22 cellular contexts compared by ENCODE assay signal in the genomic region with DNA sequence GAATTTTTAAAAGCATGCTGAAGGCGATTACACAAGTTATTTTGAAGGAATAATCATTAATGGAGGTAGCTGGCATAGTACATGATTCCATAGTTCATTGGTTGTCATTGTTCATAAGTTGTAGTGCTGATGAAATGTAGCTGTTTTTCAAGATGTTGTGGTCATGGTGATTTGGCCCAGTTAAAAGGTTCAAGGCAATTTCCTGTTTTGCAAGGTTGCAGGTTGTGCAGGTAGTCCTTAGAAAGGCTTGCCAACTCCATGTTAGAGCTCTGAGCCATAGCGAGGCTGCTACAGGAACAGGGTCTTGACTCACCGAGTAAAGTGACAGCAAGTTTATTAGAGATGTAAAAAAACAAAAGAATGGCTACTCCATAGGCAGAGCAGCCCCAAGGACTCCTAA.
DNase-seq lines count a peak whose midpoint lies in the region; ATAC-seq and TF ChIP-seq lines count a peak whose summit lies in the region.
"Had no signal": no experiment of that assay in that cellular context is flagged by ENCODE, and none has a peak within 500 bp of the region (broad histone marks: within the 10 kb centered on the region; RNA-seq: fewer than 3 reads in every experiment).

No MANE protein-coding gene starts in this region.

- TF ChIP-seq POLR2A in breast epithelium (IDR thresholded peaks at IDR 0.05), result no peak

- no peaks in the 10 kb centered on the region for H3K36me3 ChIP-seq in breast epithelium
- H3K36me3 ChIP-seq: BLaER1 had no signal

- POLR2A ChIA-PET in MCF 10A (lab: Yijun Ruan, JAX), result no interaction called here

- no peaks in the 10 kb centered on the region for H3K27me3 Mint-ChIP-seq in MCF 10A (ENCODE audit: insufficient read depth, unreplicated experiment)
- H3K27me3 Mint-ChIP-seq in chondrocyte (ENCODE audit: low read depth), result peaks cover 5% of the 10 kb centered on the region
- H3K27me3 Mint-ChIP-seq in effector memory CD8-positive, alpha-beta T cell, result no peaks in the 10 kb centered on the region
- H3K27me3 Mint-ChIP-seq in nephron progenitor cell (ENCODE audit: low read depth, poor library complexity), result peaks cover 9% of the 10 kb centered on the region
- H3K27me3 Mint-ChIP-seq: B cell; CD4-positive, CD25-positive, alpha-beta regulatory T cell had no signal

- peak; percentile 9 for DNase-seq in MCF 10A (ENCODE audit: unreplicated experiment)
- no peak for DNase-seq in breast epithelium (ENCODE audit: low spot score in 2 of 2)
- DNase-seq in epithelial cell of esophagus (ENCODE audit: low read depth), result peak; percentile 43
- DNase-seq in chondrocyte (ENCODE audit: low spot score), result no peak
- no peak for DNase-seq in COLO829 (ENCODE audit: low spot score)
- no peak for DNase-seq in effector memory CD8-positive, alpha-beta T cell
- no peak for DNase-seq in nephron progenitor cell
- DNase-seq: CD4-positive, CD25-positive, alpha-beta regulatory T cell; CD8-positive, alpha-beta T cell; DMS 273 treated with DMSO at 0.1 percent for 48 hours; DMS79; EL; GDM1; GM23248; H9 had no signal

- H3K27ac Mint-ChIP-seq in MCF 10A (ENCODE audit: low read depth, unreplicated experiment) (no peak overlapping the region), chondrocyte (ENCODE audit: unreplicated experiment) (no peak overlapping the region), nephron progenitor cell (no peak overlapping the region)
- H3K27ac Mint-ChIP-seq in effector memory CD8-positive, alpha-beta T cell, result no peak overlapping the region
- H3K27ac Mint-ChIP-seq: B cell; CD4-positive, CD25-positive, alpha-beta regulatory T cell; CD8-positive, alpha-beta T cell; H9 had no signal

- H3K4me3 Mint-ChIP-seq in MCF 10A (ENCODE audit: unreplicated experiment) (no peak overlapping the region), chondrocyte (ENCODE audit: unreplicated experiment) (no peak overlapping the region), nephron progenitor cell (no peak overlapping the region)
- H3K4me3 Mint-ChIP-seq in effector memory CD8-positive, alpha-beta T cell, result no peak overlapping the region
- H3K4me3 Mint-ChIP-seq: B cell; CD4-positive, CD25-positive, alpha-beta regulatory T cell; CD8-positive, alpha-beta T cell; H9 had no signal

- ATAC-seq in esophagus mucosa, result peak; percentile 28
- no peak for ATAC-seq in effector memory CD8-positive, alpha-beta T cell (replicated peaks)
- ATAC-seq: CD8-positive, alpha-beta T cell; GM12878; HCT116 had no signal

- no peaks in the 10 kb centered on the region for H3K9me3 Mint-ChIP-seq in MCF 10A (ENCODE audit: unreplicated experiment)
- H3K9me3 Mint-ChIP-seq in chondrocyte (ENCODE audit: low read depth), result no peaks in the 10 kb centered on the region
- no peaks in the 10 kb centered on the region for H3K9me3 Mint-ChIP-seq in effector memory CD8-positive, alpha-beta T cell
- H3K9me3 Mint-ChIP-seq in nephron progenitor cell, result no peaks in the 10 kb centered on the region

- CTCF ChIA-PET in MCF 10A (lab: Yijun Ruan, JAX), result interaction anchor here (0.7 kb wide), 2 partner anchors 30 to 41 kb away, joined by 3 to 4 read pairs; no protein-coding TSS in a partner anchor

- H3K4me1 Mint-ChIP-seq in MCF 10A (ENCODE audit: insufficient read depth, unreplicated experiment) (no peaks in the 10 kb centered on the region), chondrocyte (ENCODE audit: low read depth) (no peaks in the 10 kb centered on the region), nephron progenitor cell (no peaks in the 10 kb centered on the region)
- no peaks in the 10 kb centered on the region for H3K4me1 Mint-ChIP-seq in effector memory CD8-positive, alpha-beta T cell (ENCODE audit: low read depth in 2 of 2)
- H3K4me1 Mint-ChIP-seq: B cell; CD4-positive, CD25-positive, alpha-beta regulatory T cell had no signal

- no peaks in the 10 kb centered on the region for H3K36me3 Mint-ChIP-seq in MCF 10A (ENCODE audit: insufficient read depth, unreplicated experiment)
- H3K36me3 Mint-ChIP-seq in chondrocyte (ENCODE audit: low read depth), result no peaks in the 10 kb centered on the region
- no peaks in the 10 kb centered on the region for H3K36me3 Mint-ChIP-seq in effector memory CD8-positive, alpha-beta T cell (ENCODE audit: insufficient read depth)
- no peaks in the 10 kb centered on the region for H3K36me3 Mint-ChIP-seq in nephron progenitor cell (ENCODE audit: low read depth)
- H3K36me3 Mint-ChIP-seq: CD4-positive, CD25-positive, alpha-beta regulatory T cell; CD8-positive, alpha-beta T cell had no signal

- no peaks in the 10 kb centered on the region for H3K9me3 ChIP-seq in breast epithelium

- H3K27me3 ChIP-seq in breast epithelium, result no peaks in the 10 kb centered on the region
- H3K27me3 ChIP-seq: BLaER1 had no signal

- BruUV-seq in MCF 10A (replicated peaks; lab: Mats Ljungman, UMichigan), result no TSS peak

- no peak overlapping the region for H3K4me3 ChIP-seq in breast epithelium
- H3K4me3 ChIP-seq in epithelial cell of esophagus (ENCODE audit: low read length), result no peak overlapping the region
- H3K4me3 ChIP-seq: BLaER1, GM12878, GM23248 had no signal

- H3K4me1 ChIP-seq in breast epithelium, result peaks cover 0 to 4% of the 10 kb centered on the region in 2 donors
- H3K4me1 ChIP-seq: BLaER1 had no signal

- H3K27ac ChIP-seq in breast epithelium, result no peak overlapping the region
- H3K27ac ChIP-seq: 22Rv1, BLaER1, C4-2B, GM23248 had no signal

- intact Hi-C loops in MCF 10A (cut with micrococcal nuclease), result no loop called here
- intact Hi-C loops in breast epithelium (cut with DNase I; ENCODE audit: low total_unique reads), result no loop called here

- TF ChIP-seq CTCF in MCF 10A (IDR thresholded peaks at IDR 0.05; ENCODE audit: unreplicated experiment) (no peak), breast epithelium (IDR thresholded peaks at IDR 0.05) (no peak), epithelial cell of esophagus (IDR thresholded peaks at IDR 0.05; ENCODE audit: insufficient read depth, low read depth, low read length, missing control alignments) (no peak), chondrocyte (IDR thresholded peaks at IDR 0.05) (no peak), nephron progenitor cell (IDR thresholded peaks at IDR 0.05) (no peak)

Comparison
In these comparisons a context has a peak if more than half of its experiments do, and no peak if none do; other contexts are left out.
1. DNase-seq: peak in MCF 10A (single experiment) and epithelial cell of esophagus (single experiment); none in breast epithelium (0 of 2), chondrocyte (single experiment), COLO829 (single experiment), effector memory CD8-positive, alpha-beta T cell (0 of 3) and nephron progenitor cell (single experiment).